ENCODE assay signal across 22 cellular contexts in the genomic region with DNA sequence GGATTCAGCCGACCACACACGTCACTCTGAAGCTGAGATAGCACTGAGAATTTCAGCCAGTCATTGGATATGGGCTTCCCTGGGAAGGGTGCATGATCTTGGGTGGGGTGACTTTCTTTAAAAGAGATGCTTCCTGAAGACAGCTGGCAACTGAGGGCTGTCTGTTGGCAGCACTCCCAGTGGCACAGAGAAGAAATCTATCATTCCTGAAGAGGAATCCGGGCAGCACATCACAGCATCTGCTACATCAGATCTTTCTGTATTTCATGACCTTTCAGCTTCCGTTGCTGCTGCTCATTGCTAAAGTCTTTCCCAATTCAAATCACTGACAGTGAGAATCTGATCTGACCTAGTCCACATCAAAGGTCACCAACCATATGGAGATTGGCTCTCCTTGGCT.
"Had no signal": no experiment of that assay in that cellular context is flagged by ENCODE, and none has a peak within 500 bp of the region (broad histone marks: within the 10 kb centered on the region; RNA-seq: fewer than 3 reads in every experiment).

No MANE protein-coding gene starts in this region.

- H3K4me1 Mint-ChIP-seq: endodermal cell, neural progenitor cell had no signal

- H3K4me1 ChIP-seq: neural progenitor cell, upper lobe of left lung had no signal

- H3K9me3 ChIP-seq: right lobe of liver, thoracic aorta, upper lobe of left lung had no signal

- H3K27ac Mint-ChIP-seq: endodermal cell; neural progenitor cell; T-helper 2 cell treated with Interferon-gamma antibody and Interleukin-4, amounts not matched to agents 5 μg/mL and 100 μg/mL, for 36 hours had no signal

- H3K4me2 ChIP-seq: neural progenitor cell had no signal

- H3K4me3 ChIP-seq: coronary artery, neural progenitor cell, right lobe of liver, thoracic aorta, upper lobe of left lung had no signal

- H3K36me3 ChIP-seq: neural progenitor cell, right lobe of liver, thoracic aorta, upper lobe of left lung, WERI-Rb-1 had no signal

- H3K27ac ChIP-seq: coronary artery, foreskin keratinocyte, neural progenitor cell, right lobe of liver, thoracic aorta, upper lobe of left lung, WERI-Rb-1 had no signal

- H3K36me3 Mint-ChIP-seq: neural progenitor cell; stimulated activated naive B cell treated with anti-CD40 and anti-IgM and Interleukin-4, amounts not matched to agents 10 μg/mL and 1 μg/mL and 100 μg/mL, for 72 hours had no signal

- ATAC-seq: activated T-cell treated with anti-CD3 and anti-CD28 coated beads, Interleukin-2, amount 50 U/mL, for 4 hours had no signal

- H3K9ac ChIP-seq: neural progenitor cell had no signal

- DNase-seq: activated CD4-positive, CD25-positive, alpha-beta regulatory T cell treated with anti-CD3 and anti-CD28 coated beads, Interleukin-2, amount 50 U/mL, for 72 hours; activated CD8-positive, alpha-beta memory T cell treated with anti-CD3 and anti-CD28 coated beads, Interleukin-2, amount 50 U/mL, for 48 hours; activated effector memory CD4-positive, alpha-beta T cell treated with anti-CD3 and anti-CD28 coated beads, Interleukin-2, amount 50 U/mL, for 16 hours; activated naive CD4-positive, alpha-beta T cell treated with anti-CD3 and anti-CD28 coated beads, Interleukin-2, amount 50 U/mL, for 16 hours; activated naive CD8-positive, alpha-beta T cell treated with anti-CD3 and anti-CD28 coated beads, Interleukin-2, amount 50 U/mL, for 24 hours; activated T-cell treated with anti-CD3 and anti-CD28 coated beads, Interleukin-2, amount 50 U/mL, for 4 hours; cerebellar nuclear complex; endodermal cell; mesenchymal stem cell; naive B cell; posterior cingulate gyrus; small intestine; stimulated activated CD4-positive, alpha-beta T cell treated with anti-CD3 and anti-CD28 coated beads, Interleukin-2, amount 100 ng/mL, for 24 hours; stimulated activated naive B cell treated with anti-CD40 and anti-IgM and Interleukin-4, amounts not matched to agents 10 μg/mL and 1 μg/mL and 100 μg/mL, for 72 hours; WERI-Rb-1 had no signal

- H2AFZ ChIP-seq: neural progenitor cell had no signal

- H3K4me3 Mint-ChIP-seq: activated naive CD8-positive, alpha-beta T cell treated with anti-CD3 and anti-CD28 coated beads, Interleukin-2, amount 50 U/mL, for 24 hours; activated T-cell treated with anti-CD3 and anti-CD28 coated beads, Interleukin-2, amount 50 U/mL, for 4 hours; endodermal cell; naive B cell; neural progenitor cell; stimulated activated naive B cell treated with anti-CD40 and anti-IgM and Interleukin-4, amounts not matched to agents 10 μg/mL and 1 μg/mL and 100 μg/mL, for 72 hours; T-helper 2 cell treated with Interferon-gamma antibody and Interleukin-4, amounts not matched to agents 5 μg/mL and 100 μg/mL, for 36 hours had no signal

- H3K27me3 ChIP-seq: foreskin keratinocyte, neural progenitor cell, right lobe of liver, upper lobe of left lung had no signal

- H3K9me3 Mint-ChIP-seq: neural progenitor cell had no signal
